ENCODE assay signal across 8 cellular contexts in the genomic region with DNA sequence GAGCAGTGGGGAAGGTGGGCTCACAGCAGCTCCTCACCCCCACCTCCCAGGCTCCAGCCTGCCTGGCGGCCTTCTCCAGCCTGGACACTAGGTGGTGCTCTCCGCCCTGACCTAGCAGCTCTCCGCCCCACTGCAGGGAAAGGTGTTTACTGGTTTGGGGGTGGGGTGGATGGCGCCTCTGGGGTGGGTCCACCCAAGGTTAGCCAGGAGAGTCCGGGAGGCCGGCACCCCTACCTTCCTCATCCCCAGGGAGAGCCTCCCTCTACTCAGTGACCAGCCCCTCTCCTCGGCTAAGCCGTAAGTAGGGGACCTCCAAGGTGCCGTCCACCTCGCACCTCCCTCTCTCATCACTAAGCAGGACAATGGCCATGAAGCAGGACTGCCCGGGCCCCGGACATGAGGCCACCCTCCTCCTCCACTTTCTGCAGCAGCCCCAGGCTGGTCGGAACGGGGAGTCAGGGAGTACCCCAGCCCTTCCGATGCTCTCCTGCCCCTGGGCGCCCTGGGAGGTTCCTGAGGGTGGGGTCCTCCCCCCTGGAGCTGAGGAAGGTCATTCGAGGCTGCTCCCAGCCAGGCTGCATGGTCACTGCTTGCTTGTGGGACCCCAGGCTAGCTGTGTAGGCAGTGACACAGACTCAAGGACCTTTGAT.
DNase-seq lines count a peak whose midpoint lies in the region; ATAC-seq and TF ChIP-seq lines count a peak whose summit lies in the region.

No MANE protein-coding gene starts in this region.

- H3K79me2 ChIP-seq in hepatocyte = no peaks in the 10 kb centered on the region

- H3K27me3 ChIP-seq in hepatocyte = no peaks in the 10 kb centered on the region

- no peak overlapping the region for H2AFZ ChIP-seq in hepatocyte

- DNase-seq in DMS 273 treated with DMSO at 0.1 percent for 48 hours (lab: John Stamatoyannopoulos, UW) (peak; percentile 6), T follicular helper cell (ENCODE audit: low read depth) (peak; percentile 37), hepatocyte (ENCODE audit: low spot score) (peak; percentile 79), sciatic nerve (ENCODE audit: low spot score) (no peak), NCI-H2107 (lab: John Stamatoyannopoulos, UW) (no peak)
- peak; percentile 18 for DNase-seq in Jurkat, Clone E6-1 (ENCODE audit: low read depth, low spot score)

- H3K9me3 ChIP-seq in hepatocyte (ENCODE audit: low read depth) = no peaks in the 10 kb centered on the region

- ATAC-seq in sciatic nerve (peak; percentile 63), HG02970 (IDR thresholded peaks at IDR 0.05; ENCODE audit: low FRiP score, unreplicated experiment) (no peak)

- H3K9me2 ChIP-seq in hepatocyte (replicated peaks; ENCODE audit: insufficient read depth) = no peaks in the 10 kb centered on the region

- H3K27ac ChIP-seq in angular gyrus (ENCODE audit: low read depth, low read length) (peak overlapping the region; percentile 98), hepatocyte (no peak overlapping the region)

- H3K4me3 ChIP-seq in Jurkat, Clone E6-1 (ENCODE audit: low read length) = no peak overlapping the region
- no peak overlapping the region for H3K4me3 ChIP-seq in hepatocyte

- 34% methylated on average over 15 of the region's 17 CpGs for WGBS in hepatocyte (ENCODE audit: low lambda C conversion rate, missing lambda C conversion rate)

- H3K4me2 ChIP-seq in hepatocyte = peak overlapping the region; percentile 72

- intact Hi-C loops in sciatic nerve (cut with DNase I) = no loop called here

- H3K36me3 ChIP-seq in hepatocyte (replicated peaks; ENCODE audit: insufficient read depth, low read depth) = no peaks in the 10 kb centered on the region

- H3K4me1 ChIP-seq in hepatocyte (ENCODE audit: insufficient read depth) = peaks cover 4% of the 10 kb centered on the region

- no peaks in the 10 kb centered on the region for H4K20me1 ChIP-seq in hepatocyte (ENCODE audit: insufficient read depth, poor library complexity, severe bottlenecking)

- TF ChIP-seq CTCF in hepatocyte (IDR thresholded peaks at IDR 0.05; ENCODE audit: poor library complexity) = peak; percentile 75

Comparison
In these comparisons a context has a peak if more than half of its experiments do, and no peak if none do; other contexts are left out.
1. DNase-seq: peak in DMS 273 treated with DMSO at 0.1 percent for 48 hours (single experiment), Jurkat, Clone E6-1 (single experiment), T follicular helper cell (single experiment) and hepatocyte (single experiment); none in sciatic nerve (single experiment) and NCI-H2107 (single experiment).